ENCODE assay signal across 6 cellular contexts in the genomic region with DNA sequence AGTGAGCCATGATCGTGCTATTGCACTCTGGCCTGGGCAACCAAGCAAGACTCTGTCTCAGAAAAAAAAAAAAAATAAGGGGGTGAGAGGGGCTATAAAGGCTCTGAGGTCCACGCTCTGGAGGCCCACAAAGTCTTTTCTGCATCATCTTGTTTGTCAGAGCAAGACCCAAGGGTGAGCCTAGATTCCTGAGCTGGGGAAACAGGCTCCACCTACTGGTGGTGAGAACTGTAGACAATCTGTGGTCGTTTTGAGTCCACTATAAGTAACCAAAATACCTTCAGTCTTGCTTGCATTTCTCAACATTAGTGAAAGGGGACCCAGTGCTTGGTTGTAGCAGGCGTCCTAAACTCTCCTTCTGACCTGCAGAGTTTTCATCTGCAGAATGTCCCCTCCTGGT. TPM values are rescaled to one million over a fixed set of nuclear protein-coding genes. Genes with fewer than 3 reads are reported as not detected.
"Had no signal": no experiment of that assay in that cellular context is flagged by ENCODE, and none has a peak within 500 bp of the region (broad histone marks: within the 10 kb centered on the region; RNA-seq: fewer than 3 reads in every experiment).

No MANE protein-coding gene starts in this region.

RNA-seq across cellular contexts. Expression of a gene that starts 4.3 kb away (rescaled TPM):
- total RNA-seq: MCF 10A had no signal

RNA-seq across cellular contexts. Expression of a gene that starts 5.4 kb away (rescaled TPM):
- total RNA-seq: activated CD4-positive, alpha-beta memory T cell treated with anti-CD3 and anti-CD28 coated beads, Interleukin-2, amount 10 ng/mL, durations not matched to agents 7 days and 5 days; activated CD8-positive, alpha-beta memory T cell treated with anti-CD3 and anti-CD28 coated beads, Interleukin-2, amount 10 ng/mL, durations not matched to agents 7 days and 5 days; MCF 10A; OCI-LY7; PC-9; SK-MEL-5 had no signal
